In the genomic region with DNA sequence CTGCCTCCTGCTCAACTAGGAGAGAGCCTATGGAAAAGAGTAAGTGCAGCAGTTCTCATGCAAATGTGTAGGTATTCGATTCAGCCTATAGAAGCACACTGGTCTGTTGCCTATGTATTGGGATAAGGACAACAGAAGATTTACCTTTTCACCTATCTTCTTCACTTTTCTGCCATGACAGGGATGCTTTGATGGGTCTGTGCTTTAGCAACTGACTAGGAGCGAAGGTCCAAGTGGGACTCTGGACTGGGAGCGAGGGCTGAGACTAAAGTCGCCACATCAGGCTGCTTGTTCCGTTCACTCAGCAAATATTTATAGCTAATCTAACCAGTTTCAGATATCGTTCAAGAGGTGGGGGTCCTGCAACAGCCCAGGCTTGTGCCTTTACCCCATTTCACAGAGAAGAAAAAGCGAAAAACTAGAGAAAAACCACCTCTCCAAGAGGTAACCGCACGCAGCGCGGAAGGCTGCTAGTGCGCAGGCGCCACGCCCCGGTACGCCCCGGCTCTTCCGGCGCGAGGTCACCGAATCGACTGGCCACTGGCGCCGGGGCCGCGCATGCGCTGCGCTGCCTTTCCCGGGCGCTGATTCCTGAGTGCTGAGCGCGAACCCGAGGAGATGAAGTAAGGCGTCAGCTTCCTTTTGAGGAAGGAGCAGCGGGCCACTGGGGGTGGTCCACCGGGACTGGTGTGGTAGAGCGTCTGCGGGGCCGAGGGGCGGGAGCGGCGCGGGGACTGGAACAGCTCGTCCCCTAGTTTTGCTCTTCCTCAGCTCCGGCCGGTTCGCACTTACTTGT, we compare ENCODE assay signal across 8 cellular contexts. TPM values are rescaled to one million over a fixed set of nuclear protein-coding genes. Genes with fewer than 3 reads are reported as not detected.
DNase-seq lines count a peak whose midpoint lies in the region; ATAC-seq lines count a peak whose summit lies in the region.

A gene with protein sequence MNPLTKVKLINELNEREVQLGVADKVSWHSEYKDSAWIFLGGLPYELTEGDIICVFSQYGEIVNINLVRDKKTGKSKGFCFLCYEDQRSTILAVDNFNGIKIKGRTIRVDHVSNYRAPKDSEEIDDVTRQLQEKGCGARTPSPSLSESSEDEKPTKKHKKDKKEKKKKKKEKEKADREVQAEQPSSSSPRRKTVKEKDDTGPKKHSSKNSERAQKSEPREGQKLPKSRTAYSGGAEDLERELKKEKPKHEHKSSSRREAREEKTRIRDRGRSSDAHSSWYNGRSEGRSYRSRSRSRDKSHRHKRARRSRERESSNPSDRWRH (plus strand): TSS at position 573 of the 796 bp plus-strand sequence. CDS start 46 bp downstream, at position 619.

- peak within 1 kb of the TSS; percentile 66 for H3K27ac ChIP-seq in BLaER1

- DNase-seq in GM19238 (ENCODE audit: insufficient read length, low spot score) (peak; percentile 78), NCI-H524 (lab: John Stamatoyannopoulos, UW) (peak; percentile 76 to 86), cortex of kidney (lab: John Stamatoyannopoulos, UW) (peak; percentile 23), left lobe of liver (ENCODE audit: low spot score) (peak; percentile 78)
- peak; percentile 56 for DNase-seq in activated CD4-positive, alpha-beta T cell treated with anti-CD3 and anti-CD28 coated beads, Interleukin-2, amount 50 U/mL, for 1 hour
- DNase-seq in stimulated activated CD4-positive, alpha-beta T cell treated with anti-CD3 and anti-CD28 coated beads, Interleukin-2, amount 100 ng/mL, for 48 hours, result peak; percentile 40 to 56

- peaks cover 18% of the 10 kb centered on the region for H3K36me3 ChIP-seq in BLaER1

- 0 out of 2 replicates have a peak, but pooled peaks cover 8% of the 10 kb centered on the region for H4K20me1 ChIP-seq in BLaER1

- ATAC-seq in HG03439 (IDR thresholded peaks at IDR 0.05; ENCODE audit: unreplicated experiment) (peak; percentile 98), left lobe of liver (peak; percentile 99)

- H3K4me3 ChIP-seq in BLaER1, result peak within 1 kb of the TSS; percentile 68

- H3K9ac ChIP-seq in BLaER1, result peak within 1 kb of the TSS; percentile 74

- H3K4me2 ChIP-seq in BLaER1, result peak within 1 kb of the TSS; percentile 66

- 0 out of 2 replicates have a peak, but pooled peaks cover 3% of the 10 kb centered on the region for H3K4me1 ChIP-seq in BLaER1

- H3K27me3 ChIP-seq in BLaER1, result peaks cover 70% of the 10 kb centered on the region

- H3K9me3 ChIP-seq in BLaER1, result no peaks in the 10 kb centered on the region

RNA-seq across cellular contexts. Expression of the gene that starts here (rescaled TPM):
- total RNA-seq in left lobe of liver, result 5.7 TPM

Comparison
In these comparisons a context has a peak if more than half of its experiments do, and no peak if none do; other contexts are left out.
1. Peak in every context shown above with its lines: DNase-seq, ATAC-seq, H3K4me3 ChIP-seq and H3K27ac ChIP-seq.
2. DNase-seq: peak in every context shown above with its lines; median percentile 81 in NCI-H524; 78 in GM19238; 78 in left lobe of liver; 56 in activated CD4-positive, alpha-beta T cell treated with anti-CD3 and anti-CD28 coated beads, Interleukin-2, amount 50 U/mL, for 1 hour; 48 in stimulated activated CD4-positive, alpha-beta T cell treated with anti-CD3 and anti-CD28 coated beads, Interleukin-2, amount 100 ng/mL, for 48 hours; 23 in cortex of kidney.